In the genomic region with DNA sequence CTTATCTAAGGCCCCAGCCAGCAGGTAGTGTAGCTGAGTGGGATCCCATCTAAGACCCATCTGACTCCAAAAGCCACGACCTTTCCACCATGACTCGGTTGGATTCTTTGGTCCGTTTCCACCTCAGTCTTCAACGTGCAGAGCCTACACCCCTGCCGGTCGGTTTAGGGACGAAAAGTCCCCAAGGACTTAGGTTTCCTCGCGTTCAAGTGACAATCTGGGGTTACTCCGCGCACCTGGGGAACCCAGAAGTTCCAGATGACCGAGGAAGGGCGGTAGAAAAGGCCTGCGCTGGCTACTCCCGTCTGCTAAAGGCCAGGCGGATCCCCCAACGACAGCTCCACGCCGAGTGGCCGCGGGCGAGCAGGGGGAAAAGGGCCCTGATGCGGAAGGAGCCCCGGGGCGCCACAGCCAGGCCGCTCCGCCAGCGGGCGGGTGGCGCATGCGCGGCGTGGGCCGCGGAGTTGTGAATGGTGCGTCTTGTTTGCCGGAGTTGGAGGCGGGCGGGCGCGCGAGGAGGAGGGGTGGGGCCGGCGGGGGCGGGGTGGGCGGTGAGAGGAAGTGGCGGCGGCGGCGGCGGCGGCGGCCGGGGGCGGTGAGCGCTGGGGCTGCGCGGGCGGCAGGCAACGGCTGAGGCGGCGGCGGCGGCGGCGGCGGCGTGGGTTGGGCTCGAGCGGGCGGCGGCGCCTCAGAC, we compare ENCODE assay signal across 8 cellular contexts. TPM values are rescaled to one million over a fixed set of nuclear protein-coding genes. Genes with fewer than 3 reads are reported as not detected.
DNase-seq lines count a peak whose midpoint lies in the region; ATAC-seq and TF ChIP-seq lines count a peak whose summit lies in the region.

CBFB (plus strand) TSS at position 595 of the 694 bp plus-strand sequence. CDS start 259 bp downstream, outside the sequence.

- no peaks in the 10 kb centered on the region for H3K27me3 Mint-ChIP-seq in activated B cell treated with CpG ODN at 0.5 μM for 24 hours

- peaks cover 0 to 24% (median 3%) of the 10 kb centered on the region in 6 donors for H3K36me3 ChIP-seq in spleen

- H3K27ac Mint-ChIP-seq in activated B cell treated with CpG ODN at 0.5 μM for 24 hours: peak within 1 kb of the TSS; percentile 96

- peak; percentile 82 for ATAC-seq in GM18868 (IDR thresholded peaks at IDR 0.05; ENCODE audit: unreplicated experiment)
- peak; percentile 63 for ATAC-seq in HG03108 (IDR thresholded peaks at IDR 0.05; ENCODE audit: unreplicated experiment)
- peak; percentile 86 for ATAC-seq in activated B cell treated with CpG ODN at 0.5 μM for 24 hours (ENCODE audit: low read depth)

- peak within 1 kb of the TSS; percentile 94 to 99 (median 98) for H3K27ac ChIP-seq in spleen

- DNase-seq in AG04449 (ENCODE audit: low read depth, low spot score) (peak; percentile 19), NCI-H345 (lab: John Stamatoyannopoulos, UW) (peak; percentile 83), activated B cell treated with CpG ODN at 0.5 μM for 24 hours (peak; percentile 94), cardiac fibroblast (ENCODE audit: low read depth in 2 of 2) (peak; percentile 90 to 95), inferior parietal cortex (ENCODE audit: extremely low spot score) (peak; percentile 90), spleen (peak; percentile 98)

- peak within 1 kb of the TSS; percentile 78 for H3K4me3 ChIP-seq in AG04449 (ENCODE audit: low read depth, low read length)
- peak within 1 kb of the TSS; percentile 71 to 77 for H3K4me3 ChIP-seq in cardiac fibroblast (replicated peaks in 1 of 2; ENCODE audit: low read depth in 2 of 2, low read length in 2 of 2)
- peak within 1 kb of the TSS; percentile 56 to 100 (median 88) for H3K4me3 ChIP-seq in spleen

- H3K9me3 Mint-ChIP-seq in activated B cell treated with CpG ODN at 0.5 μM for 24 hours: no peaks in the 10 kb centered on the region

- intact Hi-C loops in activated B cell treated with CpG ODN at 0.5 μM for 24 hours (cut with micrococcal nuclease) (loop anchor here (1.0 to 2.0 kb wide), 7 partner anchors 14 to 218 kb away; partner anchors contain the start of genes FBXL8, FHOD1, MATCAP1 and PHAF1), spleen (cut with DNase I; ENCODE audit: low total_unique reads) (no loop called here)

- POLR2A ChIA-PET in AG04449 (lab: Yijun Ruan, JAX): interaction anchor here (0.6 to 0.9 kb wide), 5 partner anchors 10 to 122 kb away, joined by 3 read pairs; partner anchors contain the start of gene B3GNT9
- POLR2A ChIA-PET in activated B cell treated with CpG ODN at 0.5 μM for 24 hours (lab: Charles Lee): interaction anchor here (0.5 to 3.1 kb wide), 12 partner anchors 11 to 1272 kb away, joined by 3 to 18 read pairs (median 6); partner anchors contain the start of genes ATP6V0D1, FBXL8, MATCAP1 and PHAF1

- TF ChIP-seq CTCF in AG04449 (IDR thresholded peaks at IDR 0.05; ENCODE audit: insufficient read depth, low read length, missing control alignments) (no peak), activated B cell treated with CpG ODN at 0.5 μM for 24 hours (IDR thresholded peaks at IDR 0.05) (no peak), cardiac fibroblast (IDR thresholded peaks at IDR 0.05; ENCODE audit: low read depth, low read length) (no peak), spleen (IDR thresholded peaks at IDR 0.05 in 8 of 11, conservative IDR thresholded peaks at IDR 0.05 in 3 of 11) (peak in 6 of 11 experiments; percentile 11 to 46 (median 24))

- no peaks in the 10 kb centered on the region for H3K9me3 ChIP-seq in spleen

- no peaks in the 10 kb centered on the region for H3K27me3 ChIP-seq in spleen (replicated peaks in 1 of 7)

- peaks cover 40% of the 10 kb centered on the region for H3K4me1 Mint-ChIP-seq in activated B cell treated with CpG ODN at 0.5 μM for 24 hours

- peaks cover 18% of the 10 kb centered on the region for H3K36me3 Mint-ChIP-seq in activated B cell treated with CpG ODN at 0.5 μM for 24 hours (ENCODE audit: low read depth)

- 1 to 3% (median 1%) methylated on average over 21 to 73 of the region's 73 CpGs for WGBS in spleen, 5 donors

- TF ChIP-seq POLR2A in spleen (IDR thresholded peaks at IDR 0.05): peak in 2 of 3 donors; percentile 87 to 93

- H3K4me3 Mint-ChIP-seq in activated B cell treated with CpG ODN at 0.5 μM for 24 hours: peak within 1 kb of the TSS; percentile 93

- CTCF ChIA-PET in AG04449 (lab: Yijun Ruan, JAX) (interaction anchor here (0.6 to 4.2 kb wide), 8 partner anchors 9 to 127 kb away, joined by 3 to 41 read pairs (median 4); no protein-coding TSS in a partner anchor), activated B cell treated with CpG ODN at 0.5 μM for 24 hours (lab: Charles Lee) (interaction anchor here (0.8 to 1.5 kb wide), 3 partner anchors 11 to 126 kb away, joined by 3 to 5 read pairs (median 4); no protein-coding TSS in a partner anchor)

- H3K4me1 ChIP-seq in spleen: peaks cover 19 to 50% (median 40%) of the 10 kb centered on the region in 6 donors

RNA-seq across cellular contexts. Expression of gene CBFB, which starts in this region (rescaled TPM):
- total RNA-seq in activated B cell treated with CpG ODN at 0.5 μM for 24 hours (66.6 and 67.3 TPM in 2 replicates), spleen (10 to 100 TPM; 55.8 to 80.4 (median 58.6) TPM)
- 10 to 100 TPM; 22.7 to 35.1 (median 29.1) TPM for polyA plus RNA-seq in spleen

Comparison
In these comparisons a context has a peak if more than half of its experiments do, and no peak if none do; other contexts are left out.
1. Peak in every context shown above with its lines: DNase-seq, ATAC-seq, H3K4me3 ChIP-seq and H3K27ac ChIP-seq.
2. DNase-seq: peak in every context shown above with its lines; median percentile 98 in spleen; 94 in activated B cell treated with CpG ODN at 0.5 μM for 24 hours; 92 in cardiac fibroblast; 90 in inferior parietal cortex; 83 in NCI-H345; 19 in AG04449.
3. CTCF ChIP-seq: peak in spleen (6 of 11); none in AG04449 (single experiment), activated B cell treated with CpG ODN at 0.5 μM for 24 hours (single experiment) and cardiac fibroblast (single experiment).